In the genomic region with DNA sequence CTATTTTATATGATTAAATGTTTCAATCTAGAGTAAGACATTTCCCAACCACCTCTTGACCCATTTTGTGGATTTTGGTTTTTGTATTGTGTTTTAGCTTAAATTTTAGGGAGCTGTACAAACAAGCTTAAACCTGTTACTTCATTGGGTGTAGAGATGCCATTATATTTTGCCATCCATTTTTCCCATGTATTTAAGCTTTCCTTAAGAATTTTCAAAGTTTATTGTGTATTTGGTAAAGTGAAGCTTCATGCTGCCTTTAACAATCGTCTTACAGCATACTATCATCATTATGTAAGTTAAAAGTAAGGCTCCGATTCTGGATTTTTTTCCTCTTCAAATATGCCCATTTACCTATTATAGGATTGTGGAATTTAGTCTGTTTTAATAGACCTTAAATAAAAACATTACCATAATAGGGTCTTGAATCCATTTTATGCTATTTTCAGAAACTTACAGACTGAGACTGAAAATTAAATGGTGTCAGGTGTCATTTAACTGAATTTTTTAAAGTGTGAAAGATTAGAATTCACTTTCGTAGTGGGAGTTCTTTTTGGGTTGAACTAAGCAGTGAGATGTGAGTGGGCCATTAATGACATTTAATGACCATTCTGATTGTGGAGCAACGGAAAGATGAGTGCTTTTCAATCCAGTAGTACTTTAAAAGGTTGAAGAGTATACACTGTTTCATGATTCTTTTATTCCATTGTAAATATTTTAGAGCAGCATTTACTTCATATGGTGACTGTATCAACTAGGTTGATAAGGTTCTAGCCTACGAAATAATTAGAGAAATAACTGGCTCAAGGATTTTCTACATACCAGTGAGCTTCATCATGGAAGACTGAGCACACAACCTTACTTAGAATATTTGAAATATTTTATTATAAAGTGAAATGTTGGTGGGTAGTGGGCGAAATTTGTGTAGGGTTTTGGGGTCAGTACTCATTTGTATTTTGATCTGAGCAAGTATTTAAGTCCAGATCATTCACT, we compare ENCODE assay signal across 8 cellular contexts.
DNase-seq lines count a peak whose midpoint lies in the region; ATAC-seq and TF ChIP-seq lines count a peak whose summit lies in the region.

No MANE protein-coding gene starts in this region.

- peak overlapping the region; percentile 84 to 97 (median 88) for H3K4me2 ChIP-seq in BLaER1 treated with 17β-estradiol and CSF1 and Interleukin-3, amounts not matched to agents 10 nM and 100 nM
- peak overlapping the region; percentile 88 for H3K4me2 ChIP-seq in Loucy (ENCODE audit: low read depth, low read length, poor library complexity, severe bottlenecking)

- no peaks in the 10 kb centered on the region for H3K9me3 ChIP-seq in BLaER1 treated with 17β-estradiol and CSF1 and Interleukin-3, amounts not matched to agents 10 nM and 100 nM (replicated peaks in 1 of 11)
- no peaks in the 10 kb centered on the region for H3K9me3 ChIP-seq in Loucy (ENCODE audit: insufficient read depth, low read depth, low read length)

- H3K4me3 Mint-ChIP-seq in nephron = peak overlapping the region; percentile 93 to 99 (median 98)

- H3K36me3 Mint-ChIP-seq in nephron (ENCODE audit: low read depth) = no peaks in the 10 kb centered on the region

- H3K27me3 Mint-ChIP-seq in nephron (ENCODE audit: low read depth) = peaks cover 3% of the 10 kb centered on the region

- peaks cover 32% of the 10 kb centered on the region for H3K4me1 Mint-ChIP-seq in nephron

- H2AFZ ChIP-seq in Loucy (ENCODE audit: low read length) = no peak overlapping the region

- H3K27me3 ChIP-seq in BLaER1 treated with 17β-estradiol and CSF1 and Interleukin-3, amounts not matched to agents 10 nM and 100 nM = no peaks in the 10 kb centered on the region
- H3K27me3 ChIP-seq in Loucy (ENCODE audit: insufficient read depth, low read length, poor library complexity, severe bottlenecking) = peaks cover 10% of the 10 kb centered on the region

- H3K9ac ChIP-seq in BLaER1 treated with 17β-estradiol and CSF1 and Interleukin-3, amounts not matched to agents 10 nM and 100 nM = peak overlapping the region; percentile 97 to 100 (median 100)
- H3K9ac ChIP-seq in Loucy (ENCODE audit: low read depth, low read length, poor library complexity, severe bottlenecking) = peak overlapping the region; percentile 100

- no peaks in the 10 kb centered on the region for H3F3A ChIP-seq in Loucy (ENCODE audit: low read depth)

- H3K4me1 ChIP-seq in BLaER1 treated with 17β-estradiol and CSF1 and Interleukin-3, amounts not matched to agents 10 nM and 100 nM = peaks cover 17 to 51% (median 35%) of the 10 kb centered on the region in 10 experiments
- peaks cover 39% of the 10 kb centered on the region for H3K4me1 ChIP-seq in Loucy (ENCODE audit: insufficient read depth, low read length, poor library complexity, severe bottlenecking)

- H3K9me3 Mint-ChIP-seq in nephron = no peaks in the 10 kb centered on the region

- H3K79me2 ChIP-seq in Loucy (ENCODE audit: insufficient read depth, low read length) = peaks cover 92% of the 10 kb centered on the region

- H4K20me1 ChIP-seq in BLaER1 treated with 17β-estradiol and CSF1 and Interleukin-3, amounts not matched to agents 10 nM and 100 nM = peaks cover 27 to 67% (median 55%) of the 10 kb centered on the region in 11 experiments; a peak in 20 of 22 replicates
- H4K20me1 ChIP-seq in Loucy (ENCODE audit: insufficient read depth, low read length, poor library complexity, severe bottlenecking) = peaks cover 72% of the 10 kb centered on the region

- H3K4me3 ChIP-seq in BLaER1 treated with 17β-estradiol and CSF1 and Interleukin-3, amounts not matched to agents 10 nM and 100 nM = peak overlapping the region; percentile 81 to 98 (median 90)
- peak overlapping the region; percentile 81 for H3K4me3 ChIP-seq in Loucy (ENCODE audit: low read length, poor library complexity, severe bottlenecking)

- no peaks in the 10 kb centered on the region for H3K9me2 ChIP-seq in Loucy (replicated peaks; ENCODE audit: low read depth, low read length)

- TF ChIP-seq CTCF in Loucy (conservative IDR thresholded peaks at IDR 0.05; ENCODE audit: low read length) (no peak), nephron (IDR thresholded peaks at IDR 0.05; ENCODE audit: unreplicated experiment in 3 of 3) (no peak)

- H3K27ac ChIP-seq in BLaER1 treated with 17β-estradiol and CSF1 and Interleukin-3, amounts not matched to agents 10 nM and 100 nM = peak overlapping the region; percentile 99 to 100 (median 100)
- H3K27ac ChIP-seq in caudate nucleus (ENCODE audit: low read depth, low read length) = peak overlapping the region; percentile 100

- DNase-seq in caudate nucleus (lab: John Stamatoyannopoulos, UW) = no peak
- no peak for DNase-seq in T1000 (lab: John Stamatoyannopoulos, UW)
- DNase-seq in GM19240 (ENCODE audit: insufficient read length, low spot score) = no peak

- peak overlapping the region; percentile 100 for H3K27ac Mint-ChIP-seq in nephron

- peaks cover 0 to 9% (median 0%) of the 10 kb centered on the region in 11 experiments; a peak in 8 of 22 replicates for H3K36me3 ChIP-seq in BLaER1 treated with 17β-estradiol and CSF1 and Interleukin-3, amounts not matched to agents 10 nM and 100 nM
- H3K36me3 ChIP-seq in Loucy (ENCODE audit: insufficient read depth, low read length) = no peaks in the 10 kb centered on the region

- no peak for ATAC-seq in HG03175 (IDR thresholded peaks at IDR 0.05; ENCODE audit: unreplicated experiment)
- no peak for ATAC-seq in HG03439 (IDR thresholded peaks at IDR 0.05; ENCODE audit: unreplicated experiment)
